In genomic region chr1:206703647-206704046, GRCh38 we compare ENCODE assay signal across 10 cellular contexts. TPM values are rescaled to one million over a fixed set of nuclear protein-coding genes. Genes with fewer than 3 reads are reported as not detected.
A peak's percentile ranks its signal among the peaks of the same experiment; 100 is the strongest.
DNase-seq lines count a peak whose midpoint lies in the region; ATAC-seq, FAIRE-seq and TF ChIP-seq lines count a peak whose summit lies in the region.
"Had no signal": no experiment of that assay in that cellular context is flagged by ENCODE, and none has a peak within 500 bp of the region (broad histone marks: within the 10 kb centered on the region; RNA-seq: fewer than 3 reads in every experiment).

No MANE protein-coding gene starts in this region.

- no peak overlapping the region for H3K4me3 Mint-ChIP-seq in endothelial cell (ENCODE audit: unreplicated experiment)

- no peaks in the 10 kb centered on the region for H3K36me3 Mint-ChIP-seq in endothelial cell (ENCODE audit: low read depth, unreplicated experiment)

- H3K27ac Mint-ChIP-seq in endothelial cell (ENCODE audit: unreplicated experiment): no peak overlapping the region

- TF ChIP-seq POLR2A in breast epithelium (IDR thresholded peaks at IDR 0.05): no peak

- no peak for TF ChIP-seq CTCF in endothelial cell (IDR thresholded peaks at IDR 0.05; ENCODE audit: unreplicated experiment)
- TF ChIP-seq CTCF in breast epithelium (IDR thresholded peaks at IDR 0.05): no peak

- no peak for DNase-seq in GM18507 (ENCODE audit: extremely low spot score, insufficient read length, low read depth)
- DNase-seq in activated effector memory CD4-positive, alpha-beta T cell treated with anti-CD3 and anti-CD28 coated beads, Interleukin-2, amount 50 U/mL, for 16 hours: peak; percentile 80
- peak; percentile 36 to 42 (median 40) for DNase-seq in stimulated activated CD4-positive, alpha-beta T cell treated with anti-CD3 and anti-CD28 coated beads, Interleukin-12 subunit alpha, Interleukin-12 subunit beta, amount 100 ng/mL, for 48 hours (ENCODE audit: low read depth in 2 of 3, low spot score in 1 of 3)
- no peak for DNase-seq in endothelial cell (ENCODE audit: low spot score)
- DNase-seq in breast epithelium (ENCODE audit: low spot score in 2 of 2): no peak
- no peak for DNase-seq in SHP77 (lab: John Stamatoyannopoulos, UW)
- no peak for DNase-seq in 8988T

- H3K4me3 ChIP-seq in breast epithelium: no peak overlapping the region

- H3K27me3 ChIP-seq in breast epithelium: no peaks in the 10 kb centered on the region

- peaks cover 73% of the 10 kb centered on the region for H3K4me1 Mint-ChIP-seq in endothelial cell (ENCODE audit: unreplicated experiment)

- peaks cover 9% of the 10 kb centered on the region for H3K27me3 Mint-ChIP-seq in endothelial cell (ENCODE audit: unreplicated experiment)

- peak; percentile 88 for FAIRE-seq in GM18507 (lab: Jason Lieb, UNC)
- FAIRE-seq: TTC549 had no signal

- H3K36me3 ChIP-seq in breast epithelium: no peaks in the 10 kb centered on the region

- ATAC-seq in HG03432 (IDR thresholded peaks at IDR 0.05; ENCODE audit: unreplicated experiment): peak; percentile 65
- ATAC-seq: right cardiac atrium had no signal

- intact Hi-C loops in breast epithelium (cut with DNase I; ENCODE audit: low total_unique reads): no loop called here

- peak overlapping the region in 1 of 2 donors; percentile 20 for H3K27ac ChIP-seq in breast epithelium

- no peaks in the 10 kb centered on the region for H3K9me3 Mint-ChIP-seq in endothelial cell (ENCODE audit: unreplicated experiment)

- H3K9me3 ChIP-seq in breast epithelium: no peaks in the 10 kb centered on the region

- H3K4me1 ChIP-seq in breast epithelium: peaks cover 25 to 29% of the 10 kb centered on the region in 2 donors

RNA-seq across cellular contexts. Expression of gene MAPKAPK2, which starts 18.9 kb away (rescaled TPM):
- total RNA-seq in endothelial cell (ENCODE audit: unreplicated experiment) (109 TPM), breast epithelium (10 to 100 TPM; 47.4 to 69.2 (median 67.2) TPM)

Comparison
In these comparisons a context has a peak if more than half of its experiments do, and no peak if none do; other contexts are left out.
1. DNase-seq: peak in activated effector memory CD4-positive, alpha-beta T cell treated with anti-CD3 and anti-CD28 coated beads, Interleukin-2, amount 50 U/mL, for 16 hours (single experiment) and stimulated activated CD4-positive, alpha-beta T cell treated with anti-CD3 and anti-CD28 coated beads, Interleukin-12 subunit alpha, Interleukin-12 subunit beta, amount 100 ng/mL, for 48 hours (3 of 3); none in GM18507 (single experiment), endothelial cell (single experiment), breast epithelium (0 of 2), SHP77 (0 of 2) and 8988T (single experiment).